8 cellular contexts compared by ENCODE assay signal in the genomic region with DNA sequence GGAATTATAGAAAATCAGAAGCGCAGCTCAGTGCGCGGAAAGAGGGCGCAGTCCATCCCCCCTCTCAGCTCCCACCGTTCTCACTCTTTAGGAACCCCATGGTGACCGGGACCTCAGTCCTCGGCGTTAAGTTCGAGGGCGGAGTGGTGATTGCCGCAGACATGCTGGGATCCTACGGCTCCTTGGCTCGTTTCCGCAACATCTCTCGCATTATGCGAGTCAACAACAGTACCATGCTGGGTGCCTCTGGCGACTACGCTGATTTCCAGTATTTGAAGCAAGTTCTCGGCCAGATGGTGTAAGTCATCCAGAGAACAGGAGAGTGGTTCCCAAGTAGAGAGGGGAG. TPM values are rescaled to one million over a fixed set of nuclear protein-coding genes. Genes with fewer than 3 reads are reported as not detected.
DNase-seq lines count a peak whose midpoint lies in the region; ATAC-seq lines count a peak whose summit lies in the region.

No MANE protein-coding gene starts in this region.

- no peaks in the 10 kb centered on the region for H3K27me3 Mint-ChIP-seq in activated naive CD4-positive, alpha-beta T cell treated with anti-CD3 and anti-CD28 coated beads, Interleukin-2, amount 50 U/mL, for 24 hours

- peak overlapping the region; percentile 98 for H3K27ac Mint-ChIP-seq in activated naive CD4-positive, alpha-beta T cell treated with anti-CD3 and anti-CD28 coated beads, Interleukin-2, amount 50 U/mL, for 24 hours

- H3K9me3 Mint-ChIP-seq in activated naive CD4-positive, alpha-beta T cell treated with anti-CD3 and anti-CD28 coated beads, Interleukin-2, amount 50 U/mL, for 24 hours, result no peaks in the 10 kb centered on the region

- H3K4me1 Mint-ChIP-seq in activated naive CD4-positive, alpha-beta T cell treated with anti-CD3 and anti-CD28 coated beads, Interleukin-2, amount 50 U/mL, for 24 hours, result peaks cover 28% of the 10 kb centered on the region

- ATAC-seq in left cardiac atrium (peak; percentile 22 to 31), GM19463 (IDR thresholded peaks at IDR 0.05; ENCODE audit: unreplicated experiment) (no peak)

- H3K36me3 Mint-ChIP-seq in activated naive CD4-positive, alpha-beta T cell treated with anti-CD3 and anti-CD28 coated beads, Interleukin-2, amount 50 U/mL, for 24 hours, result peaks cover 12% of the 10 kb centered on the region

- DNase-seq in GM03348 (ENCODE audit: low spot score) (peak; percentile 46), HT-29 (ENCODE audit: low spot score) (peak; percentile 34), left cardiac atrium (no peak), renal cortical epithelial cell (ENCODE audit: low read depth) (peak; percentile 10), DMS79 treated with DMSO at 0.1 percent for 48 hours (lab: John Stamatoyannopoulos, UW) (no peak), occipital lobe (lab: John Stamatoyannopoulos, UW) (no peak)

- intact Hi-C loops in left cardiac atrium (cut with DNase I), result loop anchor here in 1 of 2 donors (5.0 to 10.0 kb wide), 2 partner anchors 53 to 95 kb away; a partner anchor contains a TSS

- H3K4me3 Mint-ChIP-seq in activated naive CD4-positive, alpha-beta T cell treated with anti-CD3 and anti-CD28 coated beads, Interleukin-2, amount 50 U/mL, for 24 hours, result peak overlapping the region; percentile 94

RNA-seq across cellular contexts. Expression of a gene that starts 0.5 kb away (rescaled TPM):
- 393 and 398 TPM in 2 replicates for total RNA-seq in HT-29 (2014; rRNA removed; shearing (Covaris generic))
- total RNA-seq in left cardiac atrium, result 100 to 1,000 TPM; 163 to 197 TPM
- 207 and 403 TPM in 2 replicates for total RNA-seq in renal cortical epithelial cell
- 290 TPM for total RNA-seq in occipital lobe

RNA-seq across cellular contexts. Expression of a gene that starts 27.4 kb away (rescaled TPM):
- total RNA-seq in HT-29 (2014; rRNA removed; shearing (Covaris generic)), result 39.2 and 46.7 TPM in 2 replicates
- total RNA-seq in left cardiac atrium, result 10 to 100 TPM; 30.6 to 82.2 TPM
- total RNA-seq in renal cortical epithelial cell, result 5.0 and 26.8 TPM in 2 replicates
- 9.2 TPM for total RNA-seq in occipital lobe

RNA-seq across cellular contexts. Expression of a gene that starts 52.8 kb away (rescaled TPM):
- total RNA-seq in HT-29 (2014; rRNA removed; shearing (Covaris generic)), result 50.4 and 54.9 TPM in 2 replicates
- total RNA-seq in left cardiac atrium, result 10 to 100 TPM; 23.1 to 23.8 TPM
- total RNA-seq in renal cortical epithelial cell, result 92.2 and 111 TPM in 2 replicates
- total RNA-seq in occipital lobe, result 25.0 TPM

RNA-seq across cellular contexts. Expression of a gene that starts 59.4 kb away (rescaled TPM):
- total RNA-seq in HT-29 (2014; rRNA removed; shearing (Covaris generic)), result 19.1 and 22.0 TPM in 2 replicates
- total RNA-seq in left cardiac atrium (10 to 100 TPM; 46.6 to 47.1 TPM), renal cortical epithelial cell (8.2 and 41.7 TPM in 2 replicates), occipital lobe (37.3 TPM)

Comparison
In these comparisons a context has a peak if more than half of its experiments do, and no peak if none do; other contexts are left out.
1. DNase-seq: peak in GM03348 (single experiment), HT-29 (single experiment) and renal cortical epithelial cell (single experiment); none in left cardiac atrium (single experiment), DMS79 treated with DMSO at 0.1 percent for 48 hours (single experiment) and occipital lobe (single experiment).